In genomic region chr14:93727039-93727740, GRCh38 we compare ENCODE assay signal across 20 cellular contexts.
DNase-seq lines count a peak whose midpoint lies in the region; ATAC-seq, FAIRE-seq and TF ChIP-seq lines count a peak whose summit lies in the region.
"Had no signal": no experiment of that assay in that cellular context is flagged by ENCODE, and none has a peak within 500 bp of the region (broad histone marks: within the 10 kb centered on the region; RNA-seq: fewer than 3 reads in every experiment).

No MANE protein-coding gene starts in this region.

- no peaks in the 10 kb centered on the region for H3K27me3 Mint-ChIP-seq in natural killer cell treated with Interleukin-12 subunit alpha and Interleukin-12 subunit beta and Interleukin-15 and Interleukin-18, amount 100 ng/mL, for 72 hours
- no peaks in the 10 kb centered on the region for H3K27me3 Mint-ChIP-seq in natural killer cell (ENCODE audit: low read depth in 2 of 2)
- peaks cover 20% of the 10 kb centered on the region for H3K27me3 Mint-ChIP-seq in astrocyte (ENCODE audit: low read depth, unreplicated experiment)
- H3K27me3 Mint-ChIP-seq: CD4-positive, alpha-beta T cell had no signal

- FAIRE-seq in astrocyte (lab: Jason Lieb, UNC): no peak
- FAIRE-seq: GM12892, GM19239 had no signal

- no peak overlapping the region for H3K23ac ChIP-seq in neuronal stem cell (ENCODE audit: low read depth, low read length, poor library complexity)

- H3K79me2 ChIP-seq in astrocyte (ENCODE audit: insufficient read depth, low read length): no peaks in the 10 kb centered on the region

- peaks cover 2% of the 10 kb centered on the region for H3K27me3 ChIP-seq in astrocyte (ENCODE audit: insufficient read depth, low read length)
- no peaks in the 10 kb centered on the region for H3K27me3 ChIP-seq in neuronal stem cell (ENCODE audit: control insufficient read depth in 3 of 3, insufficient read depth in 3 of 3, low read depth in 1 of 3, low read length in 3 of 3)
- H3K27me3 ChIP-seq in aorta (ENCODE audit: control insufficient read depth in 1 of 2, insufficient read depth in 2 of 2, low read length in 1 of 2): no peaks in the 10 kb centered on the region

- no peaks in the 10 kb centered on the region for H3K36me3 ChIP-seq in astrocyte (ENCODE audit: insufficient read depth, low read length)
- peaks cover 0 to 3% of the 10 kb centered on the region in 2 donors for H3K36me3 ChIP-seq in neuronal stem cell (replicated peaks in 1 of 2; ENCODE audit: control insufficient read depth in 2 of 2, insufficient read depth in 2 of 2, low read length in 2 of 2)
- H3K36me3 ChIP-seq in aorta (ENCODE audit: control insufficient read depth in 1 of 2, insufficient read depth in 2 of 2, low read length in 1 of 2): no peaks in the 10 kb centered on the region

- H3K4me2 ChIP-seq in astrocyte (ENCODE audit: low read length) (no peak overlapping the region), neuronal stem cell (ENCODE audit: insufficient read depth, low read length, poor library complexity, severe bottlenecking) (no peak overlapping the region)

- no peak for ATAC-seq in natural killer cell treated with Interleukin-12 subunit alpha and Interleukin-12 subunit beta and Interleukin-15 and Interleukin-18, amount 100 ng/mL, for 72 hours
- ATAC-seq in natural killer cell: no peak
- ATAC-seq in aorta (ENCODE audit: low FRiP score): no peak
- ATAC-seq in HG03565 (IDR thresholded peaks at IDR 0.05; ENCODE audit: unreplicated experiment): no peak
- no peak for ATAC-seq in GM18873 (IDR thresholded peaks at IDR 0.05; ENCODE audit: low FRiP score, unreplicated experiment)
- ATAC-seq: HCT116 had no signal

- peak; percentile 51 for DNase-seq in natural killer cell treated with Interleukin-12 subunit alpha and Interleukin-12 subunit beta and Interleukin-15 and Interleukin-18, amount 100 ng/mL, for 72 hours (ENCODE audit: low spot score)
- DNase-seq in natural killer cell (no peak), astrocyte (ENCODE audit: low read depth) (no peak), neuronal stem cell (ENCODE audit: low spot score) (no peak), aorta (peak; percentile 36 to 57), SKM-1 treated with dmso at 0.1 percent for 144 hours (lab: John Stamatoyannopoulos, UW; ENCODE audit: unreplicated experiment) (no peak)
- DNase-seq: 8988T; AML-193; C1 segment of cervical spinal cord; Calu3; CD4-positive, alpha-beta T cell; DMS79 treated with DMSO at 0.1 percent for 48 hours; EL; GDM1; IMR-90 had no signal

- H2AFZ ChIP-seq in astrocyte (ENCODE audit: low read depth, low read length) (no peak overlapping the region), neuronal stem cell (ENCODE audit: low read length) (no peak overlapping the region)

- H2BK5ac ChIP-seq in neuronal stem cell (ENCODE audit: low read length): no peak overlapping the region

- no peak overlapping the region for H2AK5ac ChIP-seq in neuronal stem cell (ENCODE audit: low read depth, low read length)

- peak overlapping the region; percentile 73 for H3K18ac ChIP-seq in neuronal stem cell (ENCODE audit: low read length)

- no peaks in the 10 kb centered on the region for H3K36me3 Mint-ChIP-seq in natural killer cell treated with Interleukin-12 subunit alpha and Interleukin-12 subunit beta and Interleukin-15 and Interleukin-18, amount 100 ng/mL, for 72 hours
- H3K36me3 Mint-ChIP-seq in natural killer cell: no peaks in the 10 kb centered on the region
- no peaks in the 10 kb centered on the region for H3K36me3 Mint-ChIP-seq in astrocyte (ENCODE audit: low read depth, unreplicated experiment)

- H4K8ac ChIP-seq in neuronal stem cell (ENCODE audit: low read depth, low read length): no peak overlapping the region

- H3K4me3 Mint-ChIP-seq in natural killer cell treated with Interleukin-12 subunit alpha and Interleukin-12 subunit beta and Interleukin-15 and Interleukin-18, amount 100 ng/mL, for 72 hours: no peak overlapping the region
- no peak overlapping the region for H3K4me3 Mint-ChIP-seq in natural killer cell
- peak overlapping the region; percentile 21 for H3K4me3 Mint-ChIP-seq in astrocyte (ENCODE audit: unreplicated experiment)
- H3K4me3 Mint-ChIP-seq: CD4-positive, alpha-beta T cell had no signal

- H4K91ac ChIP-seq in neuronal stem cell (ENCODE audit: low read depth, low read length, poor library complexity): no peak overlapping the region

- H3K9me3 ChIP-seq in astrocyte (ENCODE audit: insufficient read depth, low read depth, low read length) (no peaks in the 10 kb centered on the region), neuronal stem cell (replicated peaks in 1 of 2; ENCODE audit: control insufficient read depth in 2 of 2, insufficient read depth in 1 of 2, low read depth in 1 of 2, low read length in 2 of 2) (no peaks in the 10 kb centered on the region), aorta (ENCODE audit: control insufficient read depth, low read length) (no peaks in the 10 kb centered on the region)

- no peak overlapping the region for H2BK120ac ChIP-seq in neuronal stem cell (ENCODE audit: low read depth, low read length)

- H3K9ac ChIP-seq in astrocyte (ENCODE audit: low read length): no peak overlapping the region
- peak overlapping the region; percentile 39 for H3K9ac ChIP-seq in neuronal stem cell (ENCODE audit: low read depth, low read length, poor library complexity)

- H3K14ac ChIP-seq in neuronal stem cell (ENCODE audit: low read length): no peak overlapping the region

- no peaks in the 10 kb centered on the region for H3K79me1 ChIP-seq in neuronal stem cell (ENCODE audit: low read depth, low read length)

- H3K27ac Mint-ChIP-seq in natural killer cell treated with Interleukin-12 subunit alpha and Interleukin-12 subunit beta and Interleukin-15 and Interleukin-18, amount 100 ng/mL, for 72 hours: no peak overlapping the region
- H3K27ac Mint-ChIP-seq in natural killer cell (no peak overlapping the region), astrocyte (ENCODE audit: unreplicated experiment) (no peak overlapping the region)
- H3K27ac Mint-ChIP-seq: CD4-positive, alpha-beta T cell had no signal

- no peaks in the 10 kb centered on the region for H4K20me1 ChIP-seq in astrocyte (ENCODE audit: insufficient read depth, low read length)

- H3K4me1 Mint-ChIP-seq in natural killer cell treated with Interleukin-12 subunit alpha and Interleukin-12 subunit beta and Interleukin-15 and Interleukin-18, amount 100 ng/mL, for 72 hours (ENCODE audit: low read depth in 2 of 2): no peaks in the 10 kb centered on the region
- H3K4me1 Mint-ChIP-seq in natural killer cell (peaks cover 0 to 4% of the 10 kb centered on the region in 2 donors), astrocyte (ENCODE audit: low read depth, unreplicated experiment) (peaks cover 3% of the 10 kb centered on the region)

- no peak overlapping the region for H3K27ac ChIP-seq in astrocyte (ENCODE audit: low read depth, low read length)
- H3K27ac ChIP-seq in neuronal stem cell (replicated peaks; ENCODE audit: low read length): no peak overlapping the region
- no peak overlapping the region for H3K27ac ChIP-seq in aorta (ENCODE audit: low read depth in 1 of 2, low read length in 2 of 2)

- H3K4me3 ChIP-seq in astrocyte (ENCODE audit: insufficient read depth, low read depth, low read length) (no peak overlapping the region), neuronal stem cell (ENCODE audit: low read length in 2 of 2) (no peak overlapping the region), aorta (ENCODE audit: low read length in 2 of 2) (no peak overlapping the region)

- no peak overlapping the region for H3K4ac ChIP-seq in neuronal stem cell (ENCODE audit: low read length)

- WGBS in neuronal stem cell (ENCODE audit: extremely low coverage in 2 of 2, insufficient read length in 2 of 2, insufficient replicate concordance in 1 of 2), 2 donors: no CpG with 5 or more reads among the region's 23 CpGs
- 63 to 70% methylated on average over 23 of the region's 23 CpGs for WGBS in aorta, 2 donors

- peak overlapping the region; percentile 34 for H2BK15ac ChIP-seq in neuronal stem cell (ENCODE audit: low read length)

- peaks cover 5% of the 10 kb centered on the region for H3K9me3 Mint-ChIP-seq in natural killer cell treated with Interleukin-12 subunit alpha and Interleukin-12 subunit beta and Interleukin-15 and Interleukin-18, amount 100 ng/mL, for 72 hours
- H3K9me3 Mint-ChIP-seq in natural killer cell (peaks cover 3 to 5% of the 10 kb centered on the region in 2 donors), astrocyte (ENCODE audit: unreplicated experiment) (peaks cover 3% of the 10 kb centered on the region)
- H3K9me3 Mint-ChIP-seq: CD4-positive, alpha-beta T cell had no signal

- intact Hi-C loops in natural killer cell (cut with micrococcal nuclease): no loop called here
- intact Hi-C loops in aorta (cut with DNase I): no loop called here

- no peak overlapping the region for H2BK12ac ChIP-seq in neuronal stem cell (ENCODE audit: low read length)

- TF ChIP-seq CTCF in natural killer cell (IDR thresholded peaks at IDR 0.05): no peak
- no peak for TF ChIP-seq CTCF in astrocyte (IDR thresholded peaks at IDR 0.05; ENCODE audit: insufficient read depth, low read depth, low read length)

- no peaks in the 10 kb centered on the region for H3K4me1 ChIP-seq in astrocyte (ENCODE audit: insufficient read depth, low read length)
- H3K4me1 ChIP-seq in neuronal stem cell (ENCODE audit: control insufficient read depth in 2 of 2, insufficient read depth in 1 of 2, low read depth in 1 of 2, low read length in 2 of 2): peaks cover 0 to 2% of the 10 kb centered on the region in 2 donors
- no peaks in the 10 kb centered on the region for H3K4me1 ChIP-seq in aorta (ENCODE audit: control insufficient read depth in 1 of 2, insufficient read depth in 2 of 2, low read length in 2 of 2)

Comparison
In these comparisons a context has a peak if more than half of its experiments do, and no peak if none do; other contexts are left out.
1. DNase-seq: peak in natural killer cell treated with Interleukin-12 subunit alpha and Interleukin-12 subunit beta and Interleukin-15 and Interleukin-18, amount 100 ng/mL, for 72 hours (single experiment) and aorta (2 of 2); none in natural killer cell (single experiment), astrocyte (single experiment), neuronal stem cell (single experiment) and SKM-1 treated with dmso at 0.1 percent for 144 hours (single experiment).